ENCODE assay signal across 19 cellular contexts in the genomic region with DNA sequence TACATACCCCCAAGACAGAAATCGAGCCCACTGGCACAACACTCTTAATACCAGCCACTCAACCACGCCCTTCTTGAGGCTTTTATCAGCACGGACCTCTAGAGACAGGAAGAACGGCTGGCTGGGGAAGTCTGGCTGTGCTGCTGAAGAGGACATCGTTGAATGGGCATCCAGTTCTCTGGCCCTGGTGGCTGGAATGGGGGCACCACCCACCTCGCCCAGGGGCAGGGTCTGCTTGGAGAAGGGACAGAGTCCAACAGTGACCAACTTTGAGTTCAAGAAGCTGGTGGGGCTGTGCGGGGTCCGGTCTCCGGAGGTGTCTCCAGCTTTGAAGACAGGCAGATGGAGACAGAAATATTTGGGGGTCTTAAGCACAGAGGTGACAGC.
DNase-seq lines count a peak whose midpoint lies in the region; TF ChIP-seq lines count a peak whose summit lies in the region.
"Had no signal": no experiment of that assay in that cellular context is flagged by ENCODE, and none has a peak within 500 bp of the region (broad histone marks: within the 10 kb centered on the region; RNA-seq: fewer than 3 reads in every experiment).

No MANE protein-coding gene starts in this region.

- H3K36me3 ChIP-seq in BLaER1 (peaks cover 6% of the 10 kb centered on the region), neuronal stem cell (replicated peaks in 1 of 2; ENCODE audit: control insufficient read depth in 2 of 2, insufficient read depth in 2 of 2, low read length in 2 of 2) (no peaks in the 10 kb centered on the region), MG63 (no peaks in the 10 kb centered on the region)
- H3K36me3 ChIP-seq: transverse colon had no signal

- H4K91ac ChIP-seq in H9 (ENCODE audit: insufficient read length, low read depth, low read length), result no peak overlapping the region
- H4K91ac ChIP-seq in neuronal stem cell (ENCODE audit: low read depth, low read length, poor library complexity), result no peak overlapping the region

- no peak overlapping the region for H3T11ph ChIP-seq in H9 (ENCODE audit: low read length)

- H3K23ac ChIP-seq in H9 (ENCODE audit: insufficient read length, low read depth, low read length) (no peak overlapping the region), neuronal stem cell (ENCODE audit: low read depth, low read length, poor library complexity) (no peak overlapping the region)

- no peaks in the 10 kb centered on the region for H3K79me2 ChIP-seq in H9 (ENCODE audit: insufficient read depth, low read length)

- H3K27ac ChIP-seq in BLaER1 (peak overlapping the region; percentile 74), H9 (ENCODE audit: insufficient read length, low read depth, low read length) (no peak overlapping the region), neuronal stem cell (replicated peaks; ENCODE audit: low read length) (no peak overlapping the region)
- H3K27ac ChIP-seq: transverse colon, VCaP had no signal

- H2AK5ac ChIP-seq in H9 (ENCODE audit: insufficient read length, low read length) (no peak overlapping the region), neuronal stem cell (ENCODE audit: low read depth, low read length) (no peak overlapping the region)

- H3K4me3 ChIP-seq in BLaER1, result peak overlapping the region; percentile 1; the same call in 1 of the 2 replicates
- H3K4me3 ChIP-seq in neuronal stem cell (ENCODE audit: low read length in 2 of 2), result no peak overlapping the region
- no peak overlapping the region for H3K4me3 ChIP-seq in MG63
- H3K4me3 ChIP-seq: heart left ventricle, transverse colon had no signal

- H4K8ac ChIP-seq in H9 (replicated peaks; ENCODE audit: insufficient read length, low read depth, low read length) (no peak overlapping the region), neuronal stem cell (ENCODE audit: low read depth, low read length) (no peak overlapping the region)

- H3K4me1 ChIP-seq in BLaER1, result peaks cover 80% of the 10 kb centered on the region
- peaks cover 4% of the 10 kb centered on the region; the same call in 1 of the 2 replicates for H3K4me1 ChIP-seq in H9 (ENCODE audit: insufficient read depth, low read length)
- H3K4me1 ChIP-seq in neuronal stem cell (ENCODE audit: control insufficient read depth in 2 of 2, insufficient read depth in 1 of 2, low read depth in 1 of 2, low read length in 2 of 2), result peaks cover 2% of the 10 kb centered on the region in 2 donors

- WGBS in H9 (ENCODE audit: extremely low coverage, insufficient read length, low lambda C conversion rate), result no CpG with 5 or more reads among the region's 9 CpGs
- no CpG with 5 or more reads among the region's 9 CpGs for WGBS in neuronal stem cell (ENCODE audit: extremely low coverage in 2 of 2, insufficient read length in 2 of 2, insufficient replicate concordance in 1 of 2), 2 donors

- no peak overlapping the region for H3K4ac ChIP-seq in H9 (ENCODE audit: low read depth, low read length)
- no peak overlapping the region for H3K4ac ChIP-seq in neuronal stem cell (ENCODE audit: low read length)

- H3K27me3 Mint-ChIP-seq in H9 (ENCODE audit: low read depth) (peaks cover 3% of the 10 kb centered on the region; the same call in 1 of the 2 replicates), chondrocyte (ENCODE audit: low read depth) (no peaks in the 10 kb centered on the region)
- H3K27me3 Mint-ChIP-seq: brain had no signal

- H3K4me2 ChIP-seq in BLaER1 (peak overlapping the region; percentile 80), H9 (ENCODE audit: insufficient read depth, insufficient read length, low read length) (no peak overlapping the region), neuronal stem cell (ENCODE audit: insufficient read depth, low read length, poor library complexity, severe bottlenecking) (no peak overlapping the region)

- no peak overlapping the region for H3K56ac ChIP-seq in H9 (ENCODE audit: insufficient read length, low read depth, low read length)

- H2BK12ac ChIP-seq in H9 (ENCODE audit: insufficient read length, low read depth, low read length), result no peak overlapping the region
- peak overlapping the region; percentile 89 for H2BK12ac ChIP-seq in neuronal stem cell (ENCODE audit: low read length)

- H3K9me3 ChIP-seq in BLaER1 (no peaks in the 10 kb centered on the region), H9 (ENCODE audit: control insufficient read depth, low read depth, low read length) (no peaks in the 10 kb centered on the region), neuronal stem cell (replicated peaks in 1 of 2; ENCODE audit: control insufficient read depth in 2 of 2, insufficient read depth in 1 of 2, low read depth in 1 of 2, low read length in 2 of 2) (no peaks in the 10 kb centered on the region), MG63 (no peaks in the 10 kb centered on the region)
- H3K9me3 ChIP-seq: heart left ventricle, transverse colon had no signal

- peaks cover 27 to 34% of the 10 kb centered on the region in 2 experiments for H3K4me1 Mint-ChIP-seq in H9
- H3K4me1 Mint-ChIP-seq in chondrocyte (ENCODE audit: low read depth), result peaks cover 85% of the 10 kb centered on the region
- H3K4me1 Mint-ChIP-seq: mesothelial cell of epicardium had no signal

- peak overlapping the region in 2 of 3 experiments; percentile 20 to 89; a peak in 2 of 7 replicates for H3K27ac Mint-ChIP-seq in H9
- peak overlapping the region; percentile 98 for H3K27ac Mint-ChIP-seq in chondrocyte (ENCODE audit: unreplicated experiment)
- H3K27ac Mint-ChIP-seq: brain; mesothelial cell of epicardium; stimulated activated effector memory CD8-positive, alpha-beta T cell treated with anti-CD3 and anti-CD28 coated beads, Interleukin-12 subunit alpha, Interleukin-12 subunit beta, amount 100 ng/mL, for 72 hours had no signal

- H2AFZ ChIP-seq in H9 (ENCODE audit: low read length), result no peak overlapping the region
- H2AFZ ChIP-seq in neuronal stem cell (ENCODE audit: low read length), result no peak overlapping the region

- H4K20me1 ChIP-seq in BLaER1, result no peaks in the 10 kb centered on the region
- no peaks in the 10 kb centered on the region for H4K20me1 ChIP-seq in H9 (ENCODE audit: control insufficient read depth, insufficient read depth, insufficient read length)

- TF ChIP-seq CTCF in H9 (conservative IDR thresholded peaks at IDR 0.05) (no peak), chondrocyte (IDR thresholded peaks at IDR 0.05) (peak; percentile 51)

- H3K14ac ChIP-seq in H9 (ENCODE audit: insufficient read depth, low read length) (no peak overlapping the region), neuronal stem cell (ENCODE audit: low read length) (no peak overlapping the region)

- H3K23me2 ChIP-seq in H9 (ENCODE audit: insufficient read length, low read depth, low read length, poor library complexity, severe bottlenecking), result no peaks in the 10 kb centered on the region

- H3K4me3 Mint-ChIP-seq in H9 (no peak overlapping the region), chondrocyte (ENCODE audit: unreplicated experiment) (peak overlapping the region; percentile 49)
- H3K4me3 Mint-ChIP-seq: brain; mesothelial cell of epicardium; stimulated activated effector memory CD8-positive, alpha-beta T cell treated with anti-CD3 and anti-CD28 coated beads, Interleukin-12 subunit alpha, Interleukin-12 subunit beta, amount 100 ng/mL, for 72 hours had no signal

- no peaks in the 10 kb centered on the region; a peak in 1 of 5 replicates for H3K9me3 Mint-ChIP-seq in H9
- H3K9me3 Mint-ChIP-seq in chondrocyte (ENCODE audit: low read depth), result no peaks in the 10 kb centered on the region
- H3K9me3 Mint-ChIP-seq: mesothelial cell of epicardium; stimulated activated effector memory CD8-positive, alpha-beta T cell treated with anti-CD3 and anti-CD28 coated beads, Interleukin-12 subunit alpha, Interleukin-12 subunit beta, amount 100 ng/mL, for 72 hours had no signal

- no peak overlapping the region for H4K5ac ChIP-seq in H9 (ENCODE audit: insufficient read length, low read depth, low read length)

- H3K18ac ChIP-seq in H9 (ENCODE audit: insufficient read length, low read depth, low read length), result no peak overlapping the region
- H3K18ac ChIP-seq in neuronal stem cell (ENCODE audit: low read length), result peak overlapping the region; percentile 24

- H2BK5ac ChIP-seq in H9 (ENCODE audit: insufficient read length, low read length), result no peak overlapping the region
- no peak overlapping the region for H2BK5ac ChIP-seq in neuronal stem cell (ENCODE audit: low read length)

- no peak for DNase-seq in H9
- no peak for DNase-seq in chondrocyte (ENCODE audit: low spot score)
- no peak for DNase-seq in neuronal stem cell (ENCODE audit: low spot score)
- no peak for DNase-seq in NCI-H2196 (lab: John Stamatoyannopoulos, UW; ENCODE audit: unreplicated experiment)
- no peak for DNase-seq in MG63
- DNase-seq in stimulated activated CD4-positive, alpha-beta T cell treated with anti-CD3 and anti-CD28 coated beads, Interleukin-15, amount 100 ng/mL, for 24 hours, result no peak
- DNase-seq: activated gamma-delta T cell treated with Interleukin-2 at 50 U/mL for 16 hours, COR-L47, KG1, NCI-H1092 treated with DMSO at 0.1 percent for 48 hours, NCI-H774, occipital lobe, transverse colon had no signal

- H2BK15ac ChIP-seq in H9 (ENCODE audit: low read depth, low read length) (no peak overlapping the region), neuronal stem cell (ENCODE audit: low read length) (no peak overlapping the region)

- H2BK120ac ChIP-seq in H9 (ENCODE audit: low read depth, low read length, poor library complexity, severe bottlenecking) (no peak overlapping the region), neuronal stem cell (ENCODE audit: low read depth, low read length) (no peak overlapping the region)

- no peaks in the 10 kb centered on the region for H3K36me3 Mint-ChIP-seq in H9 (ENCODE audit: insufficient read depth in 1 of 3, low read depth in 3 of 3)
- H3K36me3 Mint-ChIP-seq in chondrocyte (ENCODE audit: low read depth), result peaks cover 5% of the 10 kb centered on the region
- H3K36me3 Mint-ChIP-seq: brain, mesothelial cell of epicardium had no signal

- H3K79me1 ChIP-seq in H9 (ENCODE audit: insufficient read depth, low read depth, low read length, poor library complexity, severe bottlenecking) (no peaks in the 10 kb centered on the region), neuronal stem cell (ENCODE audit: low read depth, low read length) (no peaks in the 10 kb centered on the region)

- H3K27me3 ChIP-seq in BLaER1 (no peaks in the 10 kb centered on the region), H9 (ENCODE audit: insufficient read depth, low read length) (no peaks in the 10 kb centered on the region), neuronal stem cell (ENCODE audit: control insufficient read depth in 3 of 3, insufficient read depth in 3 of 3, low read depth in 1 of 3, low read length in 3 of 3) (no peaks in the 10 kb centered on the region), MG63 (no peaks in the 10 kb centered on the region)
- H3K27me3 ChIP-seq: heart left ventricle, transverse colon had no signal

- 0 out of 2 replicates have a peak overlapping the region, but pooled peaks have one; percentile 48 for H3K9ac ChIP-seq in BLaER1
- no peak overlapping the region for H3K9ac ChIP-seq in H9 (ENCODE audit: extremely low read depth, insufficient read length, low read length)
- no peak overlapping the region for H3K9ac ChIP-seq in neuronal stem cell (ENCODE audit: low read depth, low read length, poor library complexity)

- no peak overlapping the region for H2BK20ac ChIP-seq in H9 (ENCODE audit: low read depth, low read length, poor library complexity, severe bottlenecking)
